In the genomic region with DNA sequence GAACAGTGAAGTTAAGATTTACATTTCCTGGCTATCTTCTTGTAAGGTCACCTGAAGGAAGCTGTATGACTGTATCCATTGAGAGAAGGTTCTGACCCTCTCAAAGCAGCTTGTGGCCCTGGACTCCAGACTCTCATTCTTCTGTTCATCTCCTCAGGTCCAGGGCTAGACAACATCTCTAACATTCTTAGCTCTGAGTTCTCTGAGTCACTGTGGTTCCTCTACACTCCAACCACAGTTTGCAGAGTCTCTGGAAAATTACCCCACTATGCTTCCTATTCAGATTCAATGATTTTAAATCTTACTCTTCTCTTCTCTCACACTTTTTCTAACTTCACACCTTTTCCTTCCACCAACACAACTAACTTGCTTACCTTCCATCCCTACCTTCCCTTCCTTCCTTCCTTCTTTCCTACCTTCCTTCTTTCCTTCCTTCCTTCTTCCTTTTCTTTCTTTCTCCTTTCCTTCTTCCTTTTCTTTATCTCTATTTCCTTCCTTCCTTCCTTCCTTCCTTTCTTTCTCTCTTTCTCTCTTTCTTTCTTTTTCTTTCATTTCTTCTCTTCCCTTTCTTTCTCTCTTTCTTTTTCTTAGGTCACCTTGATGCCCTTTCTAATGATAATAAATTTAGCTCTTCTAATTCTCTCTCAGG, we compare ENCODE assay signal across 29 cellular contexts.
A peak's percentile ranks its signal among the peaks of the same experiment; 100 is the strongest.
DNase-seq lines count a peak whose midpoint lies in the region; ATAC-seq and TF ChIP-seq lines count a peak whose summit lies in the region.
"Had no signal": no experiment of that assay in that cellular context is flagged by ENCODE, and none has a peak within 500 bp of the region (broad histone marks: within the 10 kb centered on the region; RNA-seq: fewer than 3 reads in every experiment).

No MANE protein-coding gene starts in this region.

- no peak overlapping the region for H3K9ac ChIP-seq in PC-3 (ENCODE audit: low read length)

- no peak for DNase-seq in stimulated activated naive CD8-positive, alpha-beta T cell treated with anti-CD3 and anti-CD28 coated beads, Interleukin-15, amount 100 ng/mL, for 72 hours
- no peak for DNase-seq in stimulated activated naive CD8-positive, alpha-beta T cell treated with anti-CD3 and anti-CD28 coated beads, Interleukin-15, Interleukin-2, amounts not matched to agents 100 U/mL and 50 U/mL, for 24 hours
- DNase-seq in RPMI7951 (ENCODE audit: low read depth) = peak; percentile 15
- DNase-seq in fibroblast of mammary gland (ENCODE audit: low read depth) = peak; percentile 19
- DNase-seq in PC-3 = no peak
- DNase-seq in ureter (ENCODE audit: low spot score) = no peak
- DNase-seq in activated T-helper 2 cell treated with anti-CD3 and anti-CD28 coated beads, Interferon-gamma antibody, Interleukin-2, Interleukin-4, amounts not matched to agents 10 μg/mL and 5 μg/mL and 100 μg/mL, durations not matched to agents 14 hours and 24 hours and 36 hours (ENCODE audit: low spot score) = no peak
- DNase-seq: activated B cell treated with CpG ODN at 0.5 μM for 24 hours; activated CD4-positive, alpha-beta T cell treated with anti-CD3 and anti-CD28 coated beads, Interleukin-2, amount 50 U/mL, for 1 hour; activated CD8-positive, alpha-beta memory T cell treated with anti-CD3 and anti-CD28 coated beads, Interleukin-2, amount 10 ng/mL, durations not matched to agents 7 days and 5 days; activated naive CD4-positive, alpha-beta T cell treated with Interleukin-2 at 50 U/mL for 16 hours; activated T-cell treated with anti-CD3 and anti-CD28 coated beads, Interleukin-2, amount 50 U/mL, for 72 hours; adrenal gland; effector memory CD4-positive, alpha-beta T cell; GDM1; hippocampal formation; left colon; NCI-H1105 treated with DMSO at 0.1 percent for 48 hours; NCI-H2029; NCI-H526 treated with DMSO at 0.1 percent for 48 hours; SW 1271; T1000 had no signal

- POLR2A ChIA-PET in PC-3 (lab: Charles Lee; ENCODE audit: unreplicated experiment) = no interaction called here

- no peak overlapping the region for H3K27ac ChIP-seq in PC-3 (ENCODE audit: low read length)
- H3K27ac ChIP-seq: A549, adrenal gland, cardiac muscle cell, coronary artery, tibial nerve had no signal

- H2AFZ ChIP-seq in PC-3 (ENCODE audit: low read length) = no peak overlapping the region

- H3K4me3 Mint-ChIP-seq in stimulated activated naive CD8-positive, alpha-beta T cell treated with anti-CD3 and anti-CD28 coated beads, Interleukin-15, amount 100 ng/mL, for 72 hours = no peak overlapping the region
- H3K4me3 Mint-ChIP-seq in activated T-helper 2 cell treated with anti-CD3 and anti-CD28 coated beads, Interferon-gamma antibody, Interleukin-2, Interleukin-4, amounts not matched to agents 10 μg/mL and 5 μg/mL and 100 μg/mL, durations not matched to agents 14 hours and 24 hours and 36 hours (ENCODE audit: low read depth) = no peak overlapping the region
- H3K4me3 Mint-ChIP-seq: activated B cell treated with CpG ODN at 0.5 μM for 24 hours; activated CD8-positive, alpha-beta memory T cell treated with anti-CD3 and anti-CD28 coated beads, Interleukin-2, amount 10 ng/mL, durations not matched to agents 7 days and 5 days; activated T-cell treated with anti-CD3 and anti-CD28 coated beads, Interleukin-2, amount 50 U/mL, for 72 hours had no signal

- H3K36me3 Mint-ChIP-seq in activated T-helper 2 cell treated with anti-CD3 and anti-CD28 coated beads, Interferon-gamma antibody, Interleukin-2, Interleukin-4, amounts not matched to agents 10 μg/mL and 5 μg/mL and 100 μg/mL, durations not matched to agents 14 hours and 24 hours and 36 hours (ENCODE audit: low read depth) = no peaks in the 10 kb centered on the region
- H3K36me3 Mint-ChIP-seq: activated CD8-positive, alpha-beta memory T cell treated with anti-CD3 and anti-CD28 coated beads, Interleukin-2, amount 10 ng/mL, durations not matched to agents 7 days and 5 days had no signal

- H3K79me2 ChIP-seq in PC-3 (ENCODE audit: low read length) = no peaks in the 10 kb centered on the region

- CTCF ChIA-PET in PC-3 (lab: Charles Lee) = no interaction called here

- no peaks in the 10 kb centered on the region for H3K9me2 ChIP-seq in PC-3 (replicated peaks; ENCODE audit: low read length)

- no peaks in the 10 kb centered on the region for H3F3A ChIP-seq in PC-3 (ENCODE audit: low read length, unreplicated experiment)

- intact Hi-C loops in PC-3 (cut with micrococcal nuclease) = no loop called here
- intact Hi-C loops in activated T-helper 2 cell treated with anti-CD3 and anti-CD28 coated beads, Interferon-gamma antibody, Interleukin-2, Interleukin-4, amounts not matched to agents 10 μg/mL and 5 μg/mL and 100 μg/mL, durations not matched to agents 14 hours and 24 hours and 36 hours (cut with micrococcal nuclease) = no loop called here

- no peaks in the 10 kb centered on the region for H3K27me3 ChIP-seq in PC-3 (ENCODE audit: low read length)
- H3K27me3 ChIP-seq: adrenal gland, cardiac muscle cell, tibial nerve had no signal

- ATAC-seq in stimulated activated naive CD8-positive, alpha-beta T cell treated with anti-CD3 and anti-CD28 coated beads, Interleukin-15, amount 100 ng/mL, for 72 hours = peak; percentile 37
- ATAC-seq in stimulated activated naive CD8-positive, alpha-beta T cell treated with anti-CD3 and anti-CD28 coated beads, Interleukin-15, Interleukin-2, amounts not matched to agents 100 U/mL and 50 U/mL, for 24 hours = no peak
- ATAC-seq in PC-3 = no peak
- no peak for ATAC-seq in HG03521 (IDR thresholded peaks at IDR 0.05; ENCODE audit: unreplicated experiment)
- ATAC-seq: A549; activated CD8-positive, alpha-beta memory T cell treated with anti-CD3 and anti-CD28 coated beads, Interleukin-2, amount 10 ng/mL, durations not matched to agents 7 days and 5 days; activated T-cell treated with anti-CD3 and anti-CD28 coated beads, Interleukin-2, amount 50 U/mL, for 72 hours; left colon had no signal

- no peak overlapping the region for H3K4me2 ChIP-seq in PC-3 (ENCODE audit: low read length)
- H3K4me2 ChIP-seq: A549 had no signal

- H4K20me1 ChIP-seq in PC-3 (ENCODE audit: low read length) = no peaks in the 10 kb centered on the region

- H3K27me3 Mint-ChIP-seq in stimulated activated naive CD8-positive, alpha-beta T cell treated with anti-CD3 and anti-CD28 coated beads, Interleukin-15, amount 100 ng/mL, for 72 hours = peaks cover 8% of the 10 kb centered on the region
- peaks cover 3% of the 10 kb centered on the region for H3K27me3 Mint-ChIP-seq in activated T-helper 2 cell treated with anti-CD3 and anti-CD28 coated beads, Interferon-gamma antibody, Interleukin-2, Interleukin-4, amounts not matched to agents 10 μg/mL and 5 μg/mL and 100 μg/mL, durations not matched to agents 14 hours and 24 hours and 36 hours (ENCODE audit: low read depth)
- H3K27me3 Mint-ChIP-seq: activated B cell treated with CpG ODN at 0.5 μM for 24 hours; activated CD8-positive, alpha-beta memory T cell treated with anti-CD3 and anti-CD28 coated beads, Interleukin-2, amount 10 ng/mL, durations not matched to agents 7 days and 5 days; progenitor cell of endocrine pancreas had no signal

- no peak overlapping the region for H3K27ac Mint-ChIP-seq in stimulated activated naive CD8-positive, alpha-beta T cell treated with anti-CD3 and anti-CD28 coated beads, Interleukin-15, amount 100 ng/mL, for 72 hours
- no peak overlapping the region for H3K27ac Mint-ChIP-seq in activated T-helper 2 cell treated with anti-CD3 and anti-CD28 coated beads, Interferon-gamma antibody, Interleukin-2, Interleukin-4, amounts not matched to agents 10 μg/mL and 5 μg/mL and 100 μg/mL, durations not matched to agents 14 hours and 24 hours and 36 hours
- H3K27ac Mint-ChIP-seq: activated B cell treated with CpG ODN at 0.5 μM for 24 hours; activated CD8-positive, alpha-beta memory T cell treated with anti-CD3 and anti-CD28 coated beads, Interleukin-2, amount 10 ng/mL, durations not matched to agents 7 days and 5 days; activated T-cell treated with anti-CD3 and anti-CD28 coated beads, Interleukin-2, amount 50 U/mL, for 72 hours; progenitor cell of endocrine pancreas had no signal

- BruUV-seq in PC-3 (replicated peaks; lab: Mats Ljungman, UMichigan) = no TSS peak

- H3K4me3 ChIP-seq in fibroblast of mammary gland (ENCODE audit: control insufficient read depth, low read depth, low read length) = no peak overlapping the region
- no peak overlapping the region for H3K4me3 ChIP-seq in PC-3 (ENCODE audit: low read length)
- H3K4me3 ChIP-seq: A549, adrenal gland, cardiac muscle cell, coronary artery, HAP-1, tibial nerve had no signal

- H3K9me3 Mint-ChIP-seq in stimulated activated naive CD8-positive, alpha-beta T cell treated with anti-CD3 and anti-CD28 coated beads, Interleukin-15, amount 100 ng/mL, for 72 hours = peaks cover 14 to 16% of the 10 kb centered on the region in 2 donors
- peaks cover 15% of the 10 kb centered on the region for H3K9me3 Mint-ChIP-seq in activated T-helper 2 cell treated with anti-CD3 and anti-CD28 coated beads, Interferon-gamma antibody, Interleukin-2, Interleukin-4, amounts not matched to agents 10 μg/mL and 5 μg/mL and 100 μg/mL, durations not matched to agents 14 hours and 24 hours and 36 hours

- H3K4me1 Mint-ChIP-seq in stimulated activated naive CD8-positive, alpha-beta T cell treated with anti-CD3 and anti-CD28 coated beads, Interleukin-15, amount 100 ng/mL, for 72 hours = no peaks in the 10 kb centered on the region
- H3K4me1 Mint-ChIP-seq in activated T-helper 2 cell treated with anti-CD3 and anti-CD28 coated beads, Interferon-gamma antibody, Interleukin-2, Interleukin-4, amounts not matched to agents 10 μg/mL and 5 μg/mL and 100 μg/mL, durations not matched to agents 14 hours and 24 hours and 36 hours (ENCODE audit: low read depth) = no peaks in the 10 kb centered on the region
- H3K4me1 Mint-ChIP-seq: activated CD8-positive, alpha-beta memory T cell treated with anti-CD3 and anti-CD28 coated beads, Interleukin-2, amount 10 ng/mL, durations not matched to agents 7 days and 5 days had no signal

- no peaks in the 10 kb centered on the region for H3K9me3 ChIP-seq in PC-3 (ENCODE audit: low read length)
- H3K9me3 ChIP-seq: A549, adrenal gland, HAP-1 had no signal

- H3K4me1 ChIP-seq in PC-3 (ENCODE audit: insufficient read depth, low read length) = no peaks in the 10 kb centered on the region
- H3K4me1 ChIP-seq: A549, adrenal gland, HAP-1, tibial nerve had no signal

- TF ChIP-seq CTCF in fibroblast of mammary gland (conservative IDR thresholded peaks at IDR 0.05; ENCODE audit: control insufficient read depth, insufficient read depth, low read depth, low read length) = no peak
- TF ChIP-seq CTCF in PC-3 (conservative IDR thresholded peaks at IDR 0.05; ENCODE audit: low read depth, low read length) = no peak

- no peaks in the 10 kb centered on the region for H3K36me3 ChIP-seq in PC-3 (ENCODE audit: low read depth, low read length)
- H3K36me3 ChIP-seq: adrenal gland, cardiac muscle cell, HAP-1, tibial nerve had no signal

Comparison
In these comparisons a context has a peak if more than half of its experiments do, and no peak if none do; other contexts are left out.
1. DNase-seq: peak in RPMI7951 (single experiment) and fibroblast of mammary gland (single experiment); none in stimulated activated naive CD8-positive, alpha-beta T cell treated with anti-CD3 and anti-CD28 coated beads, Interleukin-15, amount 100 ng/mL, for 72 hours (0 of 2), stimulated activated naive CD8-positive, alpha-beta T cell treated with anti-CD3 and anti-CD28 coated beads, Interleukin-15, Interleukin-2, amounts not matched to agents 100 U/mL and 50 U/mL, for 24 hours (single experiment), PC-3 (single experiment), ureter (single experiment) and activated T-helper 2 cell treated with anti-CD3 and anti-CD28 coated beads, Interferon-gamma antibody, Interleukin-2, Interleukin-4, amounts not matched to agents 10 μg/mL and 5 μg/mL and 100 μg/mL, durations not matched to agents 14 hours and 24 hours and 36 hours (single experiment).